In the genomic region with DNA sequence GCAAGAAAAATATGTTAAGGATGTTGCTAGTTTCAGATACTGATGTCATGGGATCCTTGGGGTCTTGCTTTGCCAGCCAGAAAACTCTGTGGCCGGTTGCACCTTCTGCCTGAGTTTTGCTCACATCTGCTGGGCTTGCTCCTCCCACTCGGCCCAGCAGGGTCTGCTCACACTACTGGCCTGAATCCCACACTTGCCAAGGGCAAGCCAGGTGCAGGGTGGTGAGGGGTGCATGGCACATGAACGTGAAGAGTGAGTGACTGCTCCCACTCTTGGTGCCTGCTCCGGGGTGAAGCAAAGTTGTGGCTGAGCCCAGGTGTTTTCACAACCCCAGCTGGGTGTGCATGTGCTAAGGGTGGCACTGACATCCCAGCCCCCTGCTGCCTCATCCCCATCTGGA, we compare ENCODE assay signal across 23 cellular contexts.
"Had no signal": no experiment of that assay in that cellular context is flagged by ENCODE, and none has a peak within 500 bp of the region (broad histone marks: within the 10 kb centered on the region; RNA-seq: fewer than 3 reads in every experiment).

No MANE protein-coding gene starts in this region.

- H3K9me3 Mint-ChIP-seq: natural killer cell treated with Interleukin-12 subunit alpha and Interleukin-12 subunit beta and Interleukin-15 and Interleukin-18, amount 100 ng/mL, for 72 hours had no signal

- H3K36me3 Mint-ChIP-seq: memory B cell; natural killer cell treated with Interleukin-12 subunit alpha and Interleukin-12 subunit beta and Interleukin-15 and Interleukin-18, amount 100 ng/mL, for 72 hours; stimulated activated memory B cell treated with anti-CD40 and anti-IgM and Interleukin-4, amounts not matched to agents 10 μg/mL and 1 μg/mL and 100 μg/mL, for 72 hours had no signal

- H3K27ac Mint-ChIP-seq: memory B cell; naive thymus-derived CD4-positive, alpha-beta T cell; natural killer cell treated with Interleukin-12 subunit alpha and Interleukin-12 subunit beta and Interleukin-15 and Interleukin-18, amount 100 ng/mL, for 72 hours; stimulated activated memory B cell treated with anti-CD40 and anti-IgM and Interleukin-4, amounts not matched to agents 10 μg/mL and 1 μg/mL and 100 μg/mL, for 72 hours had no signal

- H3K4me1 ChIP-seq: left ventricle myocardium inferior, right atrium auricular region, right lobe of liver, suprapubic skin, tibial artery, uterus had no signal

- H3K79me2 ChIP-seq: parathyroid adenoma had no signal

- ATAC-seq: mucosa of descending colon; naive thymus-derived CD4-positive, alpha-beta T cell; right lobe of liver; stimulated activated memory B cell treated with anti-CD40 and anti-IgM and Interleukin-4, amounts not matched to agents 10 μg/mL and 1 μg/mL and 100 μg/mL, for 72 hours had no signal

- H3K36me3 ChIP-seq: left ventricle myocardium inferior, right atrium auricular region, right lobe of liver, suprapubic skin, thoracic aorta, tibial artery, uterus had no signal

- H3K27me3 ChIP-seq: right atrium auricular region, right lobe of liver, suprapubic skin, tibial artery, uterus had no signal

- H3K4me1 Mint-ChIP-seq: memory B cell; naive thymus-derived CD4-positive, alpha-beta T cell; stimulated activated memory B cell treated with anti-CD40 and anti-IgM and Interleukin-4, amounts not matched to agents 10 μg/mL and 1 μg/mL and 100 μg/mL, for 72 hours had no signal

- H3K4me2 ChIP-seq: smooth muscle cell had no signal

- H2AFZ ChIP-seq: parathyroid adenoma had no signal

- H3K9me3 ChIP-seq: left ventricle myocardium inferior, mucosa of descending colon, right atrium auricular region, right lobe of liver, suprapubic skin, thoracic aorta, uterus had no signal

- H3K4me3 ChIP-seq: left ventricle myocardium inferior, mucosa of descending colon, right atrium auricular region, right lobe of liver, smooth muscle cell, suprapubic skin, thoracic aorta, tibial artery, uterus had no signal

- DNase-seq: islet precursor cell; left ventricle myocardium inferior; midbrain; mucosa of descending colon; naive thymus-derived CD4-positive, alpha-beta T cell; nucleus accumbens; right lobe of liver; stimulated activated CD4-positive, alpha-beta T cell treated with anti-CD3 and anti-CD28 coated beads, Interleukin-1b, Interleukin-23, amount 100 ng/mL, for 48 hours; stimulated activated CD4-positive, alpha-beta T cell treated with anti-CD3 and anti-CD28 coated beads, Interleukin-2, amount 100 ng/mL, for 48 hours; stimulated activated CD4-positive, alpha-beta T cell treated with anti-CD3 and anti-CD28 coated beads, Interleukin-4, amount 100 ng/mL, for 4 hours; stimulated activated CD8-positive, alpha-beta memory T cell treated with anti-CD3 and anti-CD28 coated beads, Interleukin-4, amount 100 ng/mL, for 48 hours; stimulated activated naive CD4-positive, alpha-beta T cell treated with Interleukin-2 at 50 U/mL for 16 hours; tibial artery; trophoblast cell; uterus had no signal

- H3K27ac ChIP-seq: left ventricle myocardium inferior, parathyroid adenoma, right atrium auricular region, right lobe of liver, suprapubic skin, thoracic aorta, tibial artery, uterus had no signal

- H3K4me3 Mint-ChIP-seq: memory B cell; naive thymus-derived CD4-positive, alpha-beta T cell; natural killer cell treated with Interleukin-12 subunit alpha and Interleukin-12 subunit beta and Interleukin-15 and Interleukin-18, amount 100 ng/mL, for 72 hours; stimulated activated memory B cell treated with anti-CD40 and anti-IgM and Interleukin-4, amounts not matched to agents 10 μg/mL and 1 μg/mL and 100 μg/mL, for 72 hours had no signal

- H3K9ac ChIP-seq: parathyroid adenoma had no signal

- H3K27me3 Mint-ChIP-seq: memory B cell; stimulated activated memory B cell treated with anti-CD40 and anti-IgM and Interleukin-4, amounts not matched to agents 10 μg/mL and 1 μg/mL and 100 μg/mL, for 72 hours had no signal
